ENCODE assay signal across 20 cellular contexts in the genomic region with DNA sequence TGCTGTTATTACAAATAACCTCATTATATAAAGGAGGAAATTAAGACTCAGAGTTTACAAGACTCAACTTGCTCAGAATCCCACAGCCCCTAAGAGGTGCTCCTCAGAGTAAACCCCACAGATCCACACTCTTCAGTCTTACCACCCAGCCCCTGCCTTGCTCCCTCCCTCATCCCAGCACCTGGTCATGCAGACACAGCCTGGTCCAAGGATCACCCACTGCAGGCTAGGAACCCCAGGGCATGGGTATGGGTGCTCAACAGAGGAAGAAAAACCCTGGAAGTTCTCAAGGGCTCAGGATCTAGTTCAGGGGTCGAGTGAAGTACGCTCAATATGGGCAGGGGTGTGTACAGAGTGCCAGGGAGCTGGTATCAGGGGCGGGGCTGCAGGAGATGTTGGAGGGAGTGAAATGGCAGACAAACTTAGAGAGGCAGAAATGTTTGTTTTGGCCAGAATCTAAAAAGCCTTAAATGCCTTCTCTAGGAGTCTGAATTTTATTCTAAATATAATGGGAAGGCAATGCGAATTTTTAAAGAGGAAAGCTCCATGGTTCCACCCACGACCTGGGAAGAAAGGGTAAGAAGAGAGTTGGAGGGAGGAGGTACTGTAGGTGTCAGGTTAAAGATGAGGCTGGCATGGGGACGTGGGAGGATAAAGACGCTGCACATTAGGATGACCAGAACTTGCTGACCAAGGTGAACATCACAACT.
"Had no signal": no experiment of that assay in that cellular context is flagged by ENCODE, and none has a peak within 500 bp of the region (broad histone marks: within the 10 kb centered on the region; RNA-seq: fewer than 3 reads in every experiment).

No MANE protein-coding gene starts in this region.

- DNase-seq: activated CD4-positive, alpha-beta memory T cell treated with anti-CD3 and anti-CD28 coated beads for 36 hours; activated CD4-positive, alpha-beta T cell treated with anti-CD3 and anti-CD28 coated beads for 1 hour; activated CD8-positive, alpha-beta memory T cell treated with anti-CD3 and anti-CD28 coated beads, Interleukin-2, amount 10 ng/mL, durations not matched to agents 7 days and 5 days; activated naive CD4-positive, alpha-beta T cell treated with anti-CD3 and anti-CD28 coated beads for 36 hours; activated T-cell treated with anti-CD3 and anti-CD28 coated beads, Interleukin-2, amount 50 U/mL, for 1 hour; brain microvascular endothelial cell; effector memory CD4-positive, alpha-beta T cell; hippocampal formation; left ventricle myocardium superior; naive thymus-derived CD4-positive, alpha-beta T cell; psoas muscle; right cardiac atrium; stimulated activated naive CD8-positive, alpha-beta T cell treated with anti-CD3 and anti-CD28 coated beads, Interleukin-15, Interleukin-2, amounts not matched to agents 100 U/mL and 50 U/mL, for 24 hours; substantia nigra; T-helper 2 cell; transverse colon; WERI-Rb-1 had no signal

- H3K27ac Mint-ChIP-seq: activated CD4-positive, alpha-beta memory T cell treated with anti-CD3 and anti-CD28 coated beads for 36 hours; activated CD8-positive, alpha-beta memory T cell treated with anti-CD3 and anti-CD28 coated beads, Interleukin-2, amount 10 ng/mL, durations not matched to agents 7 days and 5 days; activated naive CD4-positive, alpha-beta T cell treated with anti-CD3 and anti-CD28 coated beads for 36 hours had no signal

- H3K9me3 Mint-ChIP-seq: activated CD4-positive, alpha-beta memory T cell treated with anti-CD3 and anti-CD28 coated beads for 36 hours; activated naive CD4-positive, alpha-beta T cell treated with anti-CD3 and anti-CD28 coated beads for 36 hours; dendritic cell treated with granulocyte-macrophage colony-stimulating factor and Interleukin-4, amounts not matched to agents 40 ng/mL and 50 ng/mL, for 4 days had no signal

- ATAC-seq: activated CD8-positive, alpha-beta memory T cell treated with anti-CD3 and anti-CD28 coated beads, Interleukin-2, amount 10 ng/mL, durations not matched to agents 7 days and 5 days; left ventricle myocardium superior; naive thymus-derived CD4-positive, alpha-beta T cell; psoas muscle; stimulated activated naive CD8-positive, alpha-beta T cell treated with anti-CD3 and anti-CD28 coated beads, Interleukin-15, Interleukin-2, amounts not matched to agents 100 U/mL and 50 U/mL, for 24 hours had no signal

- H3K27me3 Mint-ChIP-seq: activated CD4-positive, alpha-beta memory T cell treated with anti-CD3 and anti-CD28 coated beads for 36 hours had no signal

- H3K4me3 Mint-ChIP-seq: activated CD4-positive, alpha-beta memory T cell treated with anti-CD3 and anti-CD28 coated beads for 36 hours; activated CD8-positive, alpha-beta memory T cell treated with anti-CD3 and anti-CD28 coated beads, Interleukin-2, amount 10 ng/mL, durations not matched to agents 7 days and 5 days; activated naive CD4-positive, alpha-beta T cell treated with anti-CD3 and anti-CD28 coated beads for 36 hours; dendritic cell treated with granulocyte-macrophage colony-stimulating factor and Interleukin-4, amounts not matched to agents 40 ng/mL and 50 ng/mL, for 4 days; naive thymus-derived CD4-positive, alpha-beta T cell had no signal

- H3K27ac ChIP-seq: brain microvascular endothelial cell, psoas muscle, skin epidermis, vagina, WERI-Rb-1 had no signal

- H3K36me3 Mint-ChIP-seq: activated CD4-positive, alpha-beta memory T cell treated with anti-CD3 and anti-CD28 coated beads for 36 hours had no signal
